Comparison of ENCODE assay signal across 8 cellular contexts in genomic region chr20:2610326-2610725, GRCh38.
"Had no signal": no experiment of that assay in that cellular context is flagged by ENCODE, and none has a peak within 500 bp of the region (broad histone marks: within the 10 kb centered on the region; RNA-seq: fewer than 3 reads in every experiment).

No MANE protein-coding gene starts in this region.

- H3K4me3 ChIP-seq: K562 had no signal

- ATAC-seq: HepG2, K562 had no signal

- H3K4me3 Mint-ChIP-seq: IgD-negative memory B cell had no signal

- DNase-seq: IMR-90, KBM-7, KG1 had no signal

- H3K4me1 Mint-ChIP-seq: IgD-negative memory B cell had no signal

- H3K27ac ChIP-seq: HL-60, KMS-11 had no signal

- H3K27ac Mint-ChIP-seq: IgD-negative memory B cell had no signal
